In the genomic region with DNA sequence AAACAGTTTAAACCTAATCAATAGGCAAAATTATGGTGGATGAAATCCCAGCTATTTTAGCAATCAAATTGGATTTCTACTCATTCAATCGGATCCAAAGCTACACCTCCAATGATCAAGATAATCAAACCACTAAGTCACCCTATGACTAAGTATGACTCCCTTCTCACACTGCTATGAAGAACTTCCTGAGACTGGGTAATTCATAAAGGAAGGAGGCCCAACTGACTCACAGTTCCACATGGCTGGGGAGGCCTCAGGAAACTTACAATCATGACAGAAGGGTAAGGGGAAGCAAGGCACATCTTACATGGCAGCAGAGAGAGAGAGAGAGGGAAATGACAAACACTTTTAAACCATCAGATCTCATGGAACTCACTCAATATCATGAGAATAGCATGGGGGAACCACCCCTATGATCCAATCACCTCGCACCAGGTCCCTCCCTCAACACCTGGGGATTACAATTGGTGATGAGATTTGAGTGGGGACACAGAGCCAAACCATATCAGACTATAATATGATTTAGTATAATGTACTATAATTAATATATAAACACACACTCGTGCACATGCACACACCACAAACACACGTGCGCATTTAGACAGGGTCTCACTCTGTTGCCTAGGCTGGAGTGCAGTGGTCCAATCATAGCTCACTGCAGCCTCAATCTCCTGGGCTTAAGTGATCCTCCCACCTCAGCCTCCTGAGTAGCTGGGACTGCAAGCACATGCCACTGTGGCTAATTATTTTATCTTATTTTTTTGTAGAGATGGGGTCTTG, we compare ENCODE assay signal across 24 cellular contexts.
"Had no signal": no experiment of that assay in that cellular context is flagged by ENCODE, and none has a peak within 500 bp of the region (broad histone marks: within the 10 kb centered on the region; RNA-seq: fewer than 3 reads in every experiment).

No MANE protein-coding gene starts in this region.

- FAIRE-seq: endothelial cell of umbilical vein, islet of Langerhans had no signal

- H3K27ac Mint-ChIP-seq: naive thymus-derived CD8-positive, alpha-beta T cell; nephron progenitor cell; stimulated activated effector memory CD8-positive, alpha-beta T cell treated with anti-CD3 and anti-CD28 coated beads, Interleukin-12 subunit alpha, Interleukin-12 subunit beta, amount 100 ng/mL, for 72 hours had no signal

- ATAC-seq: heart right ventricle; left colon; naive thymus-derived CD8-positive, alpha-beta T cell; stimulated activated effector memory CD8-positive, alpha-beta T cell treated with anti-CD3 and anti-CD28 coated beads, Interleukin-12 subunit alpha, Interleukin-12 subunit beta, amount 100 ng/mL, for 72 hours had no signal

- DNase-seq: dermis blood vessel endothelial cell; effector memory CD4-positive, alpha-beta T cell; esophagus squamous epithelium; foreskin melanocyte; glutamatergic neuron; heart right ventricle; hippocampal formation; left colon; left ventricle myocardium inferior; mammary epithelial cell; mesendoderm; naive thymus-derived CD8-positive, alpha-beta T cell; nephron progenitor cell; nucleus accumbens; sigmoid colon; stimulated activated CD4-positive, alpha-beta T cell treated with anti-CD3 and anti-CD28 coated beads, Interleukin-2, amount 100 ng/mL, for 24 hours; stimulated activated CD4-positive, alpha-beta T cell treated with anti-CD3 and anti-CD28 coated beads, Interleukin-4, amount 100 ng/mL, for 24 hours; stimulated activated naive CD4-positive, alpha-beta T cell treated with Interleukin-2 at 50 U/mL for 16 hours; stomach; thyroid gland; trophoblast cell had no signal

- H3K36me3 Mint-ChIP-seq: stimulated activated effector memory CD8-positive, alpha-beta T cell treated with anti-CD3 and anti-CD28 coated beads, Interleukin-12 subunit alpha, Interleukin-12 subunit beta, amount 100 ng/mL, for 72 hours had no signal

- H3K4me1 Mint-ChIP-seq: naive thymus-derived CD8-positive, alpha-beta T cell; nephron progenitor cell; stimulated activated effector memory CD8-positive, alpha-beta T cell treated with anti-CD3 and anti-CD28 coated beads, Interleukin-12 subunit alpha, Interleukin-12 subunit beta, amount 100 ng/mL, for 72 hours had no signal

- H3K4me3 Mint-ChIP-seq: naive thymus-derived CD8-positive, alpha-beta T cell; nephron progenitor cell; stimulated activated effector memory CD8-positive, alpha-beta T cell treated with anti-CD3 and anti-CD28 coated beads, Interleukin-12 subunit alpha, Interleukin-12 subunit beta, amount 100 ng/mL, for 72 hours had no signal

- H3K9me3 Mint-ChIP-seq: stimulated activated effector memory CD8-positive, alpha-beta T cell treated with anti-CD3 and anti-CD28 coated beads, Interleukin-12 subunit alpha, Interleukin-12 subunit beta, amount 100 ng/mL, for 72 hours had no signal
